27 cellular contexts compared by ENCODE assay signal in the genomic region with DNA sequence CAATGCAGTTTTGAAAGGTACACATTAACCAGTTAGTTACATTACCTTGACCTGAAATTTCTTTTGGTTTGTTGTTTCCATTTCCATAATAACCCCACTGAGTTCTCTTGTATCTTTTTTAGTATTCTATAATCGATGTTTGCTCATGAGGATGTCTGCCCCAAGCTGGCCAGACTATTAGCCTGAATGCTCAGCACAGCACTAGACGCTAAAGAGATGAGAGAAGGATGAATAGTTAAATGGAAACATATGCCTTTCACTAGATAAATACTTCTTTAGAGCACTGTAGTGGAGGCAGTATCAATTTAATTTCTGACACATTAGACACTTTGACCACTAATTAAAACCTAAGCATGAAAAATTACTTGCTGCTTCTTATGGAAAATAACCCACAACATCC.
"Had no signal": no experiment of that assay in that cellular context is flagged by ENCODE, and none has a peak within 500 bp of the region (broad histone marks: within the 10 kb centered on the region; RNA-seq: fewer than 3 reads in every experiment).

No MANE protein-coding gene starts in this region.

- H3K27me3 ChIP-seq: adrenal gland had no signal

- H2AFZ ChIP-seq: PC-9 had no signal

- H3K9ac ChIP-seq: KMS-11 had no signal

- H3K27ac ChIP-seq: adrenal gland, KMS-11, PC-9, RWPE1 had no signal

- H3K4me2 ChIP-seq: KMS-11, PC-9 had no signal

- H3K36me3 ChIP-seq: adrenal gland had no signal

- H3K4me1 ChIP-seq: adrenal gland had no signal

- ATAC-seq: activated CD8-positive, alpha-beta T cell treated with anti-CD3 and anti-CD28 coated beads, Interleukin-2, amount 10 ng/mL, durations not matched to agents 7 days and 5 days; Right ventricle myocardium inferior; WTC11 had no signal

- H3K9me3 ChIP-seq: adrenal gland had no signal

- H3K4me3 ChIP-seq: adrenal gland, PC-9 had no signal

- DNase-seq: activated CD4-positive, alpha-beta T cell treated with anti-CD3 and anti-CD28 coated beads, Interleukin-2, amount 10 ng/mL, durations not matched to agents 7 days and 5 days; activated CD4-positive, alpha-beta T cell treated with anti-CD3 and anti-CD28 coated beads, Interleukin-2, amount 50 U/mL, for 48 hours; activated CD8-positive, alpha-beta T cell treated with anti-CD3 and anti-CD28 coated beads, Interleukin-2, amount 10 ng/mL, durations not matched to agents 7 days and 5 days; activated gamma-delta T cell; activated naive CD4-positive, alpha-beta T cell treated with Interleukin-2 at 50 U/mL for 16 hours; activated naive CD8-positive, alpha-beta T cell treated with anti-CD3 and anti-CD28 coated beads, Interleukin-2, amount 10 ng/mL, durations not matched to agents 7 days and 5 days; activated T-cell treated with anti-CD3 and anti-CD28 coated beads, Interleukin-2, amount 50 U/mL, for 24 hours; adrenal gland; caudate nucleus; cerebellar nuclear complex; MM.1S; MV-4-11; NCI-H1092; NCI-H1436 treated with DMSO at 0.1 percent for 48 hours; NCI-H187 treated with DMSO at 0.1 percent for 48 hours; NCI-H2081; NCI-H2171 treated with DMSO at 0.1 percent for 48 hours; NCI-H2227 treated with DMSO at 0.1 percent for 48 hours; NCI-H446 treated with DMSO at 0.1 percent for 48 hours; NCI-H524; NCI-H69; PC-9; SIG-M5 had no signal
